Comparison of ENCODE assay signal across 17 cellular contexts in the genomic region with DNA sequence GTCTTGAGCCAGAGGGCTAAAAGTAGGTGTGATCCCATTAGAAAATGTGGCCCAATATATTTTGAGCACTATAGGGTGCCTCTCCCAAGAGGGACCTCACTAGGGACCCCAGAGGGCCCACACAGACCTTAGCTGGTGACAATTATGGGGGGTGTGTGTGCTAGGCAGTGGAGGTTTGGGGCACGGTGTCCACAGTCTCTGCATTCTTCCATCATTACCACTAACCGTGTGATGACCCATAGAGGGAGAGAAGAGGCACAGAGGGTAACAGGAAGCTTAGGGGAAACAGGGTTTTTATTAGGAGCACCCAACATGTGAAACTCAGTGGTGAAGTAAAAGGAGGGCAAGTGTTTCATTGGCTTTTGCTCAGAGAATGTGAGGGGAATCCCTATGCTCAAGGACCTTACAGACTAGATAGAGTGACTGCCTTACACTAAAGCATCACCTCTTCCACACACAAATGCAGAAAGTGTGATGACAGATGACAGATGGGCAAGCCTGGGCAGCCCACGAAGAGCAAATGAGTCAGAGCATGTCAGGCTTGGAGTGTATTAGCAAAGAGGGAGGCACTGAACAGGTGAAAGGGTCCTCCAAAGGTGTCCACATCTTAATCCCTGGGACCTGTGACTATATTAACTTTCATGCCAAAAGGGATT. TPM values are rescaled to one million over a fixed set of nuclear protein-coding genes. Genes with fewer than 3 reads are reported as not detected.
A peak's percentile ranks its signal among the peaks of the same experiment; 100 is the strongest.
DNase-seq lines count a peak whose midpoint lies in the region; ATAC-seq and TF ChIP-seq lines count a peak whose summit lies in the region.
"Had no signal": no experiment of that assay in that cellular context is flagged by ENCODE, and none has a peak within 500 bp of the region (broad histone marks: within the 10 kb centered on the region; RNA-seq: fewer than 3 reads in every experiment).

No MANE protein-coding gene starts in this region.

- no peak overlapping the region for H3K27ac Mint-ChIP-seq in CD8-positive, alpha-beta T cell
- H3K27ac Mint-ChIP-seq: activated CD4-positive, alpha-beta T cell treated with anti-CD3 and anti-CD28 coated beads, Interleukin-2, amount 10 ng/mL, durations not matched to agents 7 days and 5 days; activated naive CD4-positive, alpha-beta T cell treated with anti-CD3 and anti-CD28 coated beads, Interleukin-2, amount 50 U/mL, for 24 hours; neural progenitor cell had no signal

- peaks cover 3% of the 10 kb centered on the region for H3K27me3 Mint-ChIP-seq in CD8-positive, alpha-beta T cell (ENCODE audit: low read depth)
- H3K27me3 Mint-ChIP-seq: activated CD4-positive, alpha-beta T cell treated with anti-CD3 and anti-CD28 coated beads, Interleukin-2, amount 10 ng/mL, durations not matched to agents 7 days and 5 days; activated naive CD4-positive, alpha-beta T cell treated with anti-CD3 and anti-CD28 coated beads, Interleukin-2, amount 50 U/mL, for 24 hours had no signal

- no peak overlapping the region for H3K27ac ChIP-seq in CD8-positive, alpha-beta T cell (ENCODE audit: low read depth, low read length)
- H3K27ac ChIP-seq: GM23248, left lung, neural progenitor cell had no signal

- H3K4me1 ChIP-seq in CD8-positive, alpha-beta T cell (ENCODE audit: insufficient read depth, low read length) = no peaks in the 10 kb centered on the region
- H3K4me1 ChIP-seq: left lung, neural progenitor cell had no signal

- intact Hi-C loops in CD8-positive, alpha-beta T cell (cut with DNase I, micrococcal nuclease) = no loop called here

- H3K4me3 Mint-ChIP-seq in CD8-positive, alpha-beta T cell = no peak overlapping the region
- H3K4me3 Mint-ChIP-seq: activated CD4-positive, alpha-beta T cell treated with anti-CD3 and anti-CD28 coated beads, Interleukin-2, amount 10 ng/mL, durations not matched to agents 7 days and 5 days; activated naive CD4-positive, alpha-beta T cell treated with anti-CD3 and anti-CD28 coated beads, Interleukin-2, amount 50 U/mL, for 24 hours; CD14-positive monocyte; neural progenitor cell had no signal

- no peaks in the 10 kb centered on the region for H3K9me3 Mint-ChIP-seq in CD8-positive, alpha-beta T cell
- H3K9me3 Mint-ChIP-seq: activated CD4-positive, alpha-beta T cell treated with anti-CD3 and anti-CD28 coated beads, Interleukin-2, amount 10 ng/mL, durations not matched to agents 7 days and 5 days; activated naive CD4-positive, alpha-beta T cell treated with anti-CD3 and anti-CD28 coated beads, Interleukin-2, amount 50 U/mL, for 24 hours; neural progenitor cell had no signal

- no peak overlapping the region for H3K4me3 ChIP-seq in fibroblast of mammary gland (ENCODE audit: control insufficient read depth, low read depth, low read length)
- H3K4me3 ChIP-seq in CD8-positive, alpha-beta T cell (ENCODE audit: low read depth, low read length) = no peak overlapping the region
- H3K4me3 ChIP-seq: GM23248, left lung, neural progenitor cell, smooth muscle cell had no signal

- H3K36me3 Mint-ChIP-seq in CD8-positive, alpha-beta T cell = no peaks in the 10 kb centered on the region
- H3K36me3 Mint-ChIP-seq: activated naive CD4-positive, alpha-beta T cell treated with anti-CD3 and anti-CD28 coated beads, Interleukin-2, amount 50 U/mL, for 24 hours; CD14-positive monocyte; neural progenitor cell had no signal

- TF ChIP-seq CTCF in fibroblast of mammary gland (conservative IDR thresholded peaks at IDR 0.05; ENCODE audit: control insufficient read depth, insufficient read depth, low read depth, low read length) = no peak
- TF ChIP-seq CTCF in CD8-positive, alpha-beta T cell (IDR thresholded peaks at IDR 0.05) = no peak

- no peaks in the 10 kb centered on the region for H3K4me1 Mint-ChIP-seq in CD8-positive, alpha-beta T cell (ENCODE audit: low read depth)
- H3K4me1 Mint-ChIP-seq: activated naive CD4-positive, alpha-beta T cell treated with anti-CD3 and anti-CD28 coated beads, Interleukin-2, amount 50 U/mL, for 24 hours had no signal

- H3K36me3 ChIP-seq in CD8-positive, alpha-beta T cell (ENCODE audit: insufficient read depth, low read length) = no peaks in the 10 kb centered on the region
- H3K36me3 ChIP-seq: left lung, neural progenitor cell had no signal

- no peak for TF ChIP-seq POLR2A in GM18505 (IDR thresholded peaks at IDR 0.05; ENCODE audit: borderline replicate concordance, extremely low read depth, insufficient read depth, insufficient read length)

- CTCF ChIA-PET in CD8-positive, alpha-beta T cell (lab: Charles Lee) = no interaction called here

- POLR2A ChIA-PET in CD8-positive, alpha-beta T cell (lab: Charles Lee) = no interaction called here

- peak; percentile 95 for ATAC-seq in GM18520 (IDR thresholded peaks at IDR 0.05; ENCODE audit: unreplicated experiment)
- ATAC-seq in GM21360 (IDR thresholded peaks at IDR 0.05; ENCODE audit: unreplicated experiment) = peak; percentile 68
- ATAC-seq in HG03575 (IDR thresholded peaks at IDR 0.05; ENCODE audit: extremely low read depth, insufficient number of reproducible peaks, low FRiP score, unreplicated experiment) = peak; percentile 55
- ATAC-seq in GM18505 (IDR thresholded peaks at IDR 0.05; ENCODE audit: unreplicated experiment) = no peak
- ATAC-seq in CD8-positive, alpha-beta T cell = no peak
- ATAC-seq: left lung had no signal

- no peaks in the 10 kb centered on the region for H3K27me3 ChIP-seq in CD8-positive, alpha-beta T cell (ENCODE audit: insufficient read depth, low read length)
- H3K27me3 ChIP-seq: left lung, neural progenitor cell had no signal

- no peaks in the 10 kb centered on the region for H3K9me3 ChIP-seq in CD8-positive, alpha-beta T cell (ENCODE audit: low read length)
- H3K9me3 ChIP-seq: left lung had no signal

- DNase-seq in fibroblast of mammary gland (ENCODE audit: low read depth) = peak; percentile 11
- no peak for DNase-seq in NOMO-1 treated with DMSO at 0.1 percent for 48 hours (lab: John Stamatoyannopoulos, UW; ENCODE audit: unreplicated experiment)
- DNase-seq in CD8-positive, alpha-beta T cell = no peak
- DNase-seq: activated CD4-positive, alpha-beta T cell treated with anti-CD3 and anti-CD28 coated beads, Interleukin-2, amount 10 ng/mL, durations not matched to agents 7 days and 5 days; GM23248; left lung; NK-92 treated with Interleukin-12 subunit alpha and Interleukin-12 subunit beta, amount 100 ng/mL, for 24 hours; SW 1271 had no signal

RNA-seq across cellular contexts. Expression of a gene that starts 2.5 kb away (rescaled TPM):
- not detected for total RNA-seq in CD8-positive, alpha-beta T cell
- total RNA-seq: activated CD4-positive, alpha-beta T cell treated with anti-CD3 and anti-CD28 coated beads, Interleukin-2, amount 10 ng/mL, durations not matched to agents 7 days and 5 days; frontal cortex; GM23248; left lung; smooth muscle cell had no signal

RNA-seq across cellular contexts. Expression of a gene that starts 3.8 kb away (rescaled TPM):
- total RNA-seq in CD8-positive, alpha-beta T cell = under 1 TPM in 1 of 2 experiments, not detected in 1; 0.24 TPM
- total RNA-seq: activated CD4-positive, alpha-beta T cell treated with anti-CD3 and anti-CD28 coated beads, Interleukin-2, amount 10 ng/mL, durations not matched to agents 7 days and 5 days; frontal cortex; GM23248; left lung; smooth muscle cell had no signal

Comparison
In these comparisons a context has a peak if more than half of its experiments do, and no peak if none do; other contexts are left out.
1. ATAC-seq: peak in GM18520 (single experiment), GM21360 (single experiment) and HG03575 (single experiment); none in GM18505 (single experiment) and CD8-positive, alpha-beta T cell (single experiment).